Comparison of ENCODE assay signal across 20 cellular contexts in genomic region chr10:71539564-71540118, GRCh38.
DNase-seq lines count a peak whose midpoint lies in the region; ATAC-seq, FAIRE-seq and TF ChIP-seq lines count a peak whose summit lies in the region.
"Had no signal": no experiment of that assay in that cellular context is flagged by ENCODE, and none has a peak within 500 bp of the region (broad histone marks: within the 10 kb centered on the region; RNA-seq: fewer than 3 reads in every experiment).

No MANE protein-coding gene starts in this region.

- peak overlapping the region in 1 of 2 experiments; percentile 9; a peak in 2 of 5 replicates for H3K4me3 Mint-ChIP-seq in H9
- H3K4me3 Mint-ChIP-seq in neural progenitor cell: no peak overlapping the region
- H3K4me3 Mint-ChIP-seq in CD14-positive monocyte: no peak overlapping the region
- H3K4me3 Mint-ChIP-seq: CD8-positive, alpha-beta T cell had no signal

- H4K91ac ChIP-seq in H9 (ENCODE audit: insufficient read length, low read depth, low read length): no peak overlapping the region

- H3K79me1 ChIP-seq in H9 (ENCODE audit: insufficient read depth, low read depth, low read length, poor library complexity, severe bottlenecking): no peaks in the 10 kb centered on the region

- no peak overlapping the region for H3K23ac ChIP-seq in H9 (ENCODE audit: insufficient read length, low read depth, low read length)

- H2BK20ac ChIP-seq in H9 (ENCODE audit: low read depth, low read length, poor library complexity, severe bottlenecking): no peak overlapping the region

- no peak for TF ChIP-seq RAD21 in K562 (CRISPR knock-in tag; conservative IDR thresholded peaks at IDR 0.05 in 1 of 2, IDR thresholded peaks at IDR 0.05 in 1 of 2)

- H3K36me3 Mint-ChIP-seq in H9 (ENCODE audit: insufficient read depth in 1 of 3, low read depth in 3 of 3) (no peaks in the 10 kb centered on the region; a peak in 1 of 7 replicates), neural progenitor cell (no peaks in the 10 kb centered on the region), CD14-positive monocyte (no peaks in the 10 kb centered on the region)
- H3K36me3 Mint-ChIP-seq: CD8-positive, alpha-beta T cell had no signal

- peak overlapping the region in 2 of 3 experiments; percentile 6 to 51; a peak in 2 of 7 replicates for H3K27ac Mint-ChIP-seq in H9
- H3K27ac Mint-ChIP-seq in neural progenitor cell: peak overlapping the region; percentile 72
- peak overlapping the region in 2 of 7 donors; percentile 1 to 56 for H3K27ac Mint-ChIP-seq in CD14-positive monocyte
- H3K27ac Mint-ChIP-seq: CD8-positive, alpha-beta T cell had no signal

- H4K20me1 ChIP-seq in BLaER1: no peaks in the 10 kb centered on the region
- H4K20me1 ChIP-seq in H9 (ENCODE audit: control insufficient read depth, insufficient read depth, insufficient read length): no peaks in the 10 kb centered on the region
- H4K20me1 ChIP-seq in K562 (replicated peaks; ENCODE audit: control insufficient read depth, insufficient read depth, low read length): 0 out of 2 replicates have a peak, but pooled peaks cover 4% of the 10 kb centered on the region
- H4K20me1 ChIP-seq in neural progenitor cell (ENCODE audit: low read depth): no peaks in the 10 kb centered on the region

- no peak overlapping the region for H3K18ac ChIP-seq in H9 (ENCODE audit: insufficient read length, low read depth, low read length)

- H3K56ac ChIP-seq in H9 (ENCODE audit: insufficient read length, low read depth, low read length): no peak overlapping the region

- no peak overlapping the region for H4K8ac ChIP-seq in H9 (replicated peaks; ENCODE audit: insufficient read length, low read depth, low read length)

- no peak overlapping the region for H2BK12ac ChIP-seq in H9 (ENCODE audit: insufficient read length, low read depth, low read length)

- no peak overlapping the region for H4K5ac ChIP-seq in H9 (ENCODE audit: insufficient read length, low read depth, low read length)

- H3K79me2 ChIP-seq in H9 (ENCODE audit: insufficient read depth, low read length): no peaks in the 10 kb centered on the region
- no peaks in the 10 kb centered on the region for H3K79me2 ChIP-seq in K562 (ENCODE audit: control insufficient read depth, insufficient read depth, low read length)
- no peaks in the 10 kb centered on the region for H3K79me2 ChIP-seq in neural progenitor cell (ENCODE audit: low read depth)

- TF ChIP-seq CTCF in H9 (conservative IDR thresholded peaks at IDR 0.05) (no peak), K562 (IDR thresholded peaks at IDR 0.05 in 2 of 3, conservative IDR thresholded peaks at IDR 0.05 in 1 of 3; ENCODE audit: insufficient read depth in 2 of 3, low read depth in 1 of 3, low read length in 3 of 3) (no peak), neural progenitor cell (IDR thresholded peaks at IDR 0.05) (no peak), CD14-positive monocyte (IDR thresholded peaks at IDR 0.05) (no peak)

- no peak overlapping the region for H3K4me3 ChIP-seq in BLaER1
- H3K4me3 ChIP-seq in K562: no peak overlapping the region
- H3K4me3 ChIP-seq in neural progenitor cell: no peak overlapping the region

- H2BK15ac ChIP-seq in H9 (ENCODE audit: low read depth, low read length): no peak overlapping the region

- in situ Hi-C loops in K562 (cut with MboI): no loop called here

- H2AK5ac ChIP-seq in H9 (ENCODE audit: insufficient read length, low read length): no peak overlapping the region

- H2AFZ ChIP-seq in H9 (ENCODE audit: low read length) (no peak overlapping the region), K562 (ENCODE audit: low read depth, low read length) (no peak overlapping the region), neural progenitor cell (replicated peaks) (no peak overlapping the region)

- H3T11ph ChIP-seq in H9 (ENCODE audit: low read length): no peak overlapping the region

- DNase-seq in H9: no peak
- no peak for DNase-seq in K562 (ENCODE audit: extremely low read depth in 1 of 4, low spot score in 3 of 4)
- DNase-seq in neural progenitor cell (ENCODE audit: low spot score): no peak
- DNase-seq in CD14-positive monocyte (ENCODE audit: low spot score): no peak
- DNase-seq in GM19240 (ENCODE audit: insufficient read length, low spot score): no peak
- DNase-seq in NCI-H1436 (lab: John Stamatoyannopoulos, UW): no peak
- DNase-seq in OCI-M2 (lab: John Stamatoyannopoulos, UW; ENCODE audit: unreplicated experiment): no peak
- DNase-seq: ACHN; CD8-positive, alpha-beta T cell; COR-L47; DMS153; DMS79 treated with DMSO at 0.1 percent for 48 hours; EL; IMR-90 had no signal

- H3K9ac ChIP-seq in BLaER1: no peak overlapping the region
- no peak overlapping the region for H3K9ac ChIP-seq in H9 (ENCODE audit: extremely low read depth, insufficient read length, low read length)
- H3K9ac ChIP-seq in K562 (ENCODE audit: insufficient read depth in 1 of 2, low read depth in 2 of 2, low read length in 2 of 2): no peak overlapping the region
- H3K9ac ChIP-seq in neural progenitor cell: no peak overlapping the region

- H3K27ac ChIP-seq in BLaER1 (no peak overlapping the region), H9 (ENCODE audit: insufficient read length, low read depth, low read length) (no peak overlapping the region), K562 (ENCODE audit: extremely low read depth, low read depth, low read length) (no peak overlapping the region), neural progenitor cell (no peak overlapping the region)
- H3K27ac ChIP-seq: C4-2B had no signal

- H2BK5ac ChIP-seq in H9 (ENCODE audit: insufficient read length, low read length): no peak overlapping the region

- H3F3A ChIP-seq in neural progenitor cell (ENCODE audit: low read depth): peaks cover 3% of the 10 kb centered on the region

- no peaks in the 10 kb centered on the region; a peak in 1 of 5 replicates for H3K9me3 Mint-ChIP-seq in H9
- no peaks in the 10 kb centered on the region for H3K9me3 Mint-ChIP-seq in neural progenitor cell
- peaks cover 0 to 1% (median 0%) of the 10 kb centered on the region in 7 donors for H3K9me3 Mint-ChIP-seq in CD14-positive monocyte
- H3K9me3 Mint-ChIP-seq: CD8-positive, alpha-beta T cell had no signal

- no peaks in the 10 kb centered on the region for H3K27me3 ChIP-seq in BLaER1
- H3K27me3 ChIP-seq in H9 (ENCODE audit: insufficient read depth, low read length): no peaks in the 10 kb centered on the region
- peaks cover 10 to 78% of the 10 kb centered on the region in 2 experiments; a peak in 4 of 5 replicates for H3K27me3 ChIP-seq in K562 (ENCODE audit: control insufficient read depth in 2 of 2, insufficient read depth in 2 of 2, low read length in 2 of 2)
- no peaks in the 10 kb centered on the region for H3K27me3 ChIP-seq in neural progenitor cell

- WGBS in H9 (ENCODE audit: extremely low coverage, insufficient read length, low lambda C conversion rate): no CpG with 5 or more reads among the region's 2 CpGs
- WGBS in K562 (ENCODE audit: insufficient coverage, low coverage, missing lambda C conversion rate): 0% methylated on average over 2 of the region's 2 CpGs

- H3K36me3 ChIP-seq in BLaER1 (no peaks in the 10 kb centered on the region), K562 (ENCODE audit: control insufficient read depth, insufficient read depth, low read length) (no peaks in the 10 kb centered on the region), neural progenitor cell (no peaks in the 10 kb centered on the region)

- no peaks in the 10 kb centered on the region for H3K23me2 ChIP-seq in H9 (ENCODE audit: insufficient read length, low read depth, low read length, poor library complexity, severe bottlenecking)

- H3K27me3 Mint-ChIP-seq in H9 (ENCODE audit: low read depth) (peaks cover 3% of the 10 kb centered on the region; the same call in 1 of the 2 replicates), neural progenitor cell (ENCODE audit: insufficient read depth, low read depth) (peaks cover under 1% of the 10 kb centered on the region), CD14-positive monocyte (ENCODE audit: low read depth in 3 of 3) (peaks cover 1 to 9% (median 3%) of the 10 kb centered on the region in 3 donors)

- no peak for TF ChIP-seq EP300 in K562 (IDR thresholded peaks at IDR 0.05; ENCODE audit: low read length)

- intact Hi-C loops in K562 (cut with micrococcal nuclease) (no loop called here), CD14-positive monocyte (cut with micrococcal nuclease) (no loop called here)

- CTCF ChIA-PET in K562 (lab: Yijun Ruan, JAX; ENCODE audit: low intra/inter-chr PET ratio): no interaction called here

- no peak overlapping the region for H2BK120ac ChIP-seq in H9 (ENCODE audit: low read depth, low read length, poor library complexity, severe bottlenecking)

- no peaks in the 10 kb centered on the region for H3K9me3 ChIP-seq in BLaER1
- no peaks in the 10 kb centered on the region for H3K9me3 ChIP-seq in H9 (ENCODE audit: control insufficient read depth, low read depth, low read length)
- no peaks in the 10 kb centered on the region for H3K9me3 ChIP-seq in K562 (replicated peaks; ENCODE audit: control insufficient read depth, insufficient read depth, low read depth, low read length)
- H3K9me3 ChIP-seq in neural progenitor cell (ENCODE audit: low read depth): no peaks in the 10 kb centered on the region

- no peak overlapping the region for H3K4ac ChIP-seq in H9 (ENCODE audit: low read depth, low read length)

- BruUV-seq in K562 (replicated peaks; lab: Mats Ljungman, UMichigan): no TSS peak

- TF ChIP-seq POLR2A in K562 (conservative IDR thresholded peaks at IDR 0.05): no peak

- H3K4me1 ChIP-seq in BLaER1 (peaks cover 30% of the 10 kb centered on the region), H9 (ENCODE audit: insufficient read depth, low read length) (peaks cover 7% of the 10 kb centered on the region; the same call in 1 of the 2 replicates), K562 (replicated peaks in 1 of 2; ENCODE audit: control insufficient read depth in 2 of 2, insufficient read depth in 2 of 2, low read length in 2 of 2) (peaks cover 3 to 22% of the 10 kb centered on the region in 2 experiments; a peak in 4 of 5 replicates), neural progenitor cell (peaks cover 28% of the 10 kb centered on the region)

- H3K4me2 ChIP-seq in BLaER1 (0 out of 2 replicates have a peak overlapping the region, but pooled peaks have one; percentile 14), H9 (ENCODE audit: insufficient read depth, insufficient read length, low read length) (no peak overlapping the region), K562 (ENCODE audit: insufficient read depth, low read length) (no peak overlapping the region), neural progenitor cell (no peak overlapping the region)

- no peak for ATAC-seq in K562
- ATAC-seq: CD8-positive, alpha-beta T cell had no signal

- no peak for FAIRE-seq in K562 (lab: Jason Lieb, UNC)
- FAIRE-seq: D721Med, G401.6, GM12891, H54 had no signal

- H3K4me1 Mint-ChIP-seq in H9 (peaks cover 40 to 55% of the 10 kb centered on the region in 2 experiments), neural progenitor cell (peaks cover 43% of the 10 kb centered on the region), CD14-positive monocyte (peaks cover 3% of the 10 kb centered on the region)

- POLR2A ChIA-PET in K562 (lab: Yijun Ruan, JAX): no interaction called here

- no peaks in the 10 kb centered on the region for H3K9me1 ChIP-seq in K562 (ENCODE audit: control insufficient read depth, insufficient read depth, low read length)

- no peak overlapping the region for H3K14ac ChIP-seq in H9 (ENCODE audit: insufficient read depth, low read length)

TF ChIP-seq in K562, 482 proteins besides CTCF, POLR2A, EP300 and RAD21 (continues in another document):
- TF ChIP-seq KLF6 (CRISPR knock-in tag; IDR thresholded peaks at IDR 0.05; ENCODE audit: borderline replicate concordance) (no peak), SETDB1 (IDR thresholded peaks at IDR 0.05; ENCODE audit: low read length) (no peak)
